In the genomic region with DNA sequence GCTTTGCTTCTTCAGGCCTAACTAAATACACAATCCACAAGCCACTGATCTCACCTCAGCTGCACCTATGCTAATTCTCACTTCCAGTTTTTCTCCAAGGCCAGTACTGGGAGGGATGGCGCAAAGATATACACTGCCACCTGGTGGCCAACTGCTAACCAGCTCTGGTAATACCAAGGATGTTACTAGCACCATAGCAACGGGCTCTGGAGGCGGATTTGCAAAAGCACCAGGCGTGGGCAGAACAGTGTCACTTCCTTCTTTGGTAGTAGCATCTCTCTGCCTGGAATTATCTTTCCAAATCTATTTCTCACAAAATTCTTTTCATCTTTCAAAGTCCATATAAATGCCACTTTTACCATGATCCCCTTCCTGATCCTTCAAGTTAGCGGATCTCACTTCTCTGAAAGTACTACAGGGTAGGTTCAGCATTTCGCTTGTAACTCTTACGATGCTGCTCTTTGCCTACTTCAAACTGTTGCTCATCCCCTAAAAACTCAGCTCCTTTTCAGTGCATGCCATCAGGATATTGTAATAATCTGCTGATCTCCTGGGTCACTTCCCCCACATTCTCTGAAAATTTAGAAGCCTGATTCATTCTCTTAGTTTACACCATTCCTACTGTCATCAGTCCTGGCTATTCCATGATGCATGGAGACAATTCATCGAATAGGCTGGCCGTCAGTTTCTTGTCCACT, we compare ENCODE assay signal across 8 cellular contexts. TPM values are rescaled to one million over a fixed set of nuclear protein-coding genes. Genes with fewer than 3 reads are reported as not detected.
A peak's percentile ranks its signal among the peaks of the same experiment; 100 is the strongest.
DNase-seq lines count a peak whose midpoint lies in the region; ATAC-seq and TF ChIP-seq lines count a peak whose summit lies in the region.

No MANE protein-coding gene starts in this region.

- H4K8ac ChIP-seq in neuronal stem cell (ENCODE audit: low read depth, low read length), result no peak overlapping the region

- no peaks in the 10 kb centered on the region for H4K20me1 ChIP-seq in DND-41 (ENCODE audit: insufficient read depth, low read length)
- H4K20me1 ChIP-seq in fibroblast of lung (ENCODE audit: control insufficient read depth, extremely low read depth, insufficient read depth, low read length), result no peaks in the 10 kb centered on the region

- H3K36me3 ChIP-seq in DND-41 (ENCODE audit: insufficient read depth, low read length) (no peaks in the 10 kb centered on the region), HUES64 (ENCODE audit: insufficient read depth, low read length) (no peaks in the 10 kb centered on the region), fibroblast of lung (ENCODE audit: control insufficient read depth, insufficient read depth, low read length) (no peaks in the 10 kb centered on the region), neuronal stem cell (replicated peaks in 1 of 2; ENCODE audit: control insufficient read depth in 2 of 2, insufficient read depth in 2 of 2, low read length in 2 of 2) (no peaks in the 10 kb centered on the region), stomach (no peaks in the 10 kb centered on the region)

- DNase-seq in DND-41, result peak; percentile 82
- DNase-seq in OCI-M1 (lab: John Stamatoyannopoulos, UW), result peak; percentile 94
- DNase-seq in activated T-cell treated with anti-CD3 and anti-CD28 coated beads, Interleukin-2, amount 50 U/mL, for 1 hour, result peak; percentile 74
- DNase-seq in fibroblast of lung (ENCODE audit: low read depth in 2 of 2), result peak; percentile 88 to 89
- DNase-seq in neuronal stem cell (ENCODE audit: low spot score), result peak; percentile 49
- peak; percentile 73 for DNase-seq in stomach

- H3K27ac ChIP-seq in DND-41 (ENCODE audit: low read length), result no peak overlapping the region
- 0 out of 2 replicates have a peak overlapping the region, but pooled peaks have one; percentile 33 for H3K27ac ChIP-seq in HUES64 (ENCODE audit: low read depth, low read length)
- peak overlapping the region; percentile 89 for H3K27ac ChIP-seq in fibroblast of lung (ENCODE audit: insufficient read depth, low read length)
- no peak overlapping the region for H3K27ac ChIP-seq in neuronal stem cell (replicated peaks; ENCODE audit: low read length)
- H3K27ac ChIP-seq in stomach, result peak overlapping the region; percentile 10 to 77 (median 66)

- WGBS in HUES64, result 54% methylated on average over 9 of the region's 9 CpGs
- WGBS in neuronal stem cell (ENCODE audit: extremely low coverage in 2 of 2, insufficient read length in 2 of 2, insufficient replicate concordance in 1 of 2), 2 donors, result no CpG with 5 or more reads among the region's 9 CpGs
- 35 to 43% (median 39%) methylated on average over 9 of the region's 9 CpGs for WGBS in stomach, 5 donors

- peaks cover 16% of the 10 kb centered on the region for H3K4me1 ChIP-seq in DND-41 (ENCODE audit: insufficient read depth, low read length)
- H3K4me1 ChIP-seq in HUES64 (ENCODE audit: insufficient read depth, low read length), result peaks cover 16% of the 10 kb centered on the region
- H3K4me1 ChIP-seq in fibroblast of lung (ENCODE audit: control insufficient read depth, extremely low read depth, insufficient read depth, low read length), result peaks cover 10% of the 10 kb centered on the region
- peaks cover 0 to 4% of the 10 kb centered on the region in 2 donors for H3K4me1 ChIP-seq in neuronal stem cell (ENCODE audit: control insufficient read depth in 2 of 2, insufficient read depth in 1 of 2, low read depth in 1 of 2, low read length in 2 of 2)
- H3K4me1 ChIP-seq in stomach, result peaks cover 0 to 34% (median 2%) of the 10 kb centered on the region in 4 donors

- no peak overlapping the region for H2BK12ac ChIP-seq in neuronal stem cell (ENCODE audit: low read length)

- no peak overlapping the region for H2AK5ac ChIP-seq in neuronal stem cell (ENCODE audit: low read depth, low read length)

- H2BK15ac ChIP-seq in neuronal stem cell (ENCODE audit: low read length), result no peak overlapping the region

- H3K4ac ChIP-seq in neuronal stem cell (ENCODE audit: low read length), result no peak overlapping the region

- H3K4me2 ChIP-seq in DND-41 (ENCODE audit: insufficient read depth, low read length), result no peak overlapping the region
- H3K4me2 ChIP-seq in fibroblast of lung (ENCODE audit: extremely low read depth, insufficient read depth, low read length), result peak overlapping the region; percentile 73
- no peak overlapping the region for H3K4me2 ChIP-seq in neuronal stem cell (ENCODE audit: insufficient read depth, low read length, poor library complexity, severe bottlenecking)

- no peak for TF ChIP-seq EP300 in stomach (IDR thresholded peaks at IDR 0.05)

- no peak overlapping the region for H2BK5ac ChIP-seq in neuronal stem cell (ENCODE audit: low read length)

- H3K79me2 ChIP-seq in DND-41 (ENCODE audit: insufficient read depth, low read length) (no peaks in the 10 kb centered on the region), fibroblast of lung (ENCODE audit: control insufficient read depth, insufficient read depth, low read length) (no peaks in the 10 kb centered on the region)

- peak; percentile 100 for ATAC-seq in DND-41 (ENCODE audit: insufficient read depth, low read depth)
- ATAC-seq in GM21619 (IDR thresholded peaks at IDR 0.05; ENCODE audit: unreplicated experiment), result peak; percentile 99

- no peak overlapping the region for H3K4me3 ChIP-seq in DND-41 (ENCODE audit: low read depth in 1 of 2, low read length in 2 of 2)
- H3K4me3 ChIP-seq in HUES64 (ENCODE audit: low read length), result no peak overlapping the region
- peak overlapping the region in 2 of 4 experiments; percentile 0 to 35 for H3K4me3 ChIP-seq in fibroblast of lung (replicated peaks in 1 of 4; ENCODE audit: control extremely low read depth in 1 of 4, insufficient read depth in 1 of 4, low read depth in 3 of 4, low read length in 4 of 4)
- no peak overlapping the region for H3K4me3 ChIP-seq in neuronal stem cell (ENCODE audit: low read length in 2 of 2)
- no peak overlapping the region for H3K4me3 ChIP-seq in stomach

- H3K23ac ChIP-seq in neuronal stem cell (ENCODE audit: low read depth, low read length, poor library complexity), result no peak overlapping the region

- H3K14ac ChIP-seq in neuronal stem cell (ENCODE audit: low read length), result no peak overlapping the region

- TF ChIP-seq POLR2A in stomach (IDR thresholded peaks at IDR 0.05), result no peak

- no peak overlapping the region for H4K91ac ChIP-seq in neuronal stem cell (ENCODE audit: low read depth, low read length, poor library complexity)

- H3K27me3 ChIP-seq in DND-41 (ENCODE audit: insufficient read depth, low read length, poor library complexity), result no peaks in the 10 kb centered on the region
- H3K27me3 ChIP-seq in HUES64 (ENCODE audit: insufficient read depth, low read length), result no peaks in the 10 kb centered on the region
- no peaks in the 10 kb centered on the region for H3K27me3 ChIP-seq in fibroblast of lung (ENCODE audit: control insufficient read depth, insufficient read depth, low read length)
- no peaks in the 10 kb centered on the region for H3K27me3 ChIP-seq in neuronal stem cell (ENCODE audit: control insufficient read depth in 3 of 3, insufficient read depth in 3 of 3, low read depth in 1 of 3, low read length in 3 of 3)
- H3K27me3 ChIP-seq in stomach, result no peaks in the 10 kb centered on the region

- H3K18ac ChIP-seq in neuronal stem cell (ENCODE audit: low read length), result no peak overlapping the region

- TF ChIP-seq CTCF in DND-41 (IDR thresholded peaks at IDR 0.05; ENCODE audit: borderline replicate concordance, extremely low read depth, low read length, poor library complexity, severe bottlenecking), result peak; percentile 86
- peak; percentile 74 to 84 for TF ChIP-seq CTCF in fibroblast of lung (conservative IDR thresholded peaks at IDR 0.05 in 1 of 2, IDR thresholded peaks at IDR 0.05 in 1 of 2; ENCODE audit: low read depth in 1 of 2, low read length in 2 of 2)
- TF ChIP-seq CTCF in stomach (IDR thresholded peaks at IDR 0.05), result peak in 6 of 7 experiments; percentile 45 to 89 (median 81)

- intact Hi-C loops in stomach (cut with DNase I; ENCODE audit: low total_unique reads), result loop anchor here (10.0 kb wide), 1 partner anchor 131 kb away; no protein-coding TSS in a partner anchor

- H2AFZ ChIP-seq in DND-41 (ENCODE audit: low read depth, low read length), result no peak overlapping the region
- H2AFZ ChIP-seq in fibroblast of lung (ENCODE audit: low read length), result no peak overlapping the region
- no peak overlapping the region for H2AFZ ChIP-seq in neuronal stem cell (ENCODE audit: low read length)

- no peak overlapping the region for H3K9ac ChIP-seq in DND-41 (ENCODE audit: low read depth, low read length)
- H3K9ac ChIP-seq in HUES64 (ENCODE audit: low read depth, low read length), result no peak overlapping the region
- peak overlapping the region; percentile 64 for H3K9ac ChIP-seq in fibroblast of lung (ENCODE audit: insufficient read depth, low read length)
- no peak overlapping the region for H3K9ac ChIP-seq in neuronal stem cell (ENCODE audit: low read depth, low read length, poor library complexity)

- no peak overlapping the region for H2BK120ac ChIP-seq in neuronal stem cell (ENCODE audit: low read depth, low read length)

- H3K9me3 ChIP-seq in DND-41 (ENCODE audit: insufficient read depth, low read length, severe bottlenecking), result no peaks in the 10 kb centered on the region
- H3K9me3 ChIP-seq in HUES64 (ENCODE audit: insufficient read depth, low read depth, low read length), result peaks cover 13% of the 10 kb centered on the region
- no peaks in the 10 kb centered on the region for H3K9me3 ChIP-seq in fibroblast of lung (ENCODE audit: control insufficient read depth, insufficient read depth, low read depth, low read length)
- peaks cover 0 to 16% of the 10 kb centered on the region in 2 donors for H3K9me3 ChIP-seq in neuronal stem cell (replicated peaks in 1 of 2; ENCODE audit: control insufficient read depth in 2 of 2, insufficient read depth in 1 of 2, low read depth in 1 of 2, low read length in 2 of 2)
- peaks cover 0 to 6% (median 2%) of the 10 kb centered on the region in 4 donors for H3K9me3 ChIP-seq in stomach

- H3K79me1 ChIP-seq in neuronal stem cell (ENCODE audit: low read depth, low read length), result no peaks in the 10 kb centered on the region

RNA-seq across cellular contexts. Expression of gene FOXJ2, which starts 37.1 kb away (rescaled TPM):
- 5.5 TPM for polyA plus RNA-seq in HUES64 (2013, experiment 1 of 2)
- 6.8 TPM for polyA plus RNA-seq in HUES64 (2013, experiment 2 of 2)
- total RNA-seq in fibroblast of lung, result 5.4 and 8.3 TPM in 2 replicates
- polyA plus RNA-seq in fibroblast of lung, result 8.3 and 9.2 TPM in 2 replicates
- 12.0 and 13.8 TPM in 2 replicates for polyA plus RNA-seq in fibroblast of lung (2012)
- polyA minus RNA-seq in fibroblast of lung (ENCODE audit: low replicate concordance), result 42.4 and 75.1 TPM in 2 replicates
- polyA plus RNA-seq in neuronal stem cell (2013, experiment 1 of 2), result 7.9 TPM
- polyA plus RNA-seq in neuronal stem cell (2013, experiment 2 of 2), result 8.3 TPM
- total RNA-seq in stomach, result 10 to 100 TPM; 14.5 to 25.2 (median 18.1) TPM
- polyA plus RNA-seq in stomach, result 1 to 10 TPM; 4.5 to 5.5 (median 4.7) TPM

RNA-seq across cellular contexts. Expression of gene SLC2A3, which starts 59.4 kb away (rescaled TPM):
- polyA plus RNA-seq in HUES64 (2013, experiment 1 of 2), result 433 TPM
- polyA plus RNA-seq in HUES64 (2013, experiment 2 of 2), result 526 TPM
- 95.0 and 127 TPM in 2 replicates for total RNA-seq in fibroblast of lung
- 83.0 and 124 TPM in 2 replicates for polyA plus RNA-seq in fibroblast of lung
- polyA plus RNA-seq in fibroblast of lung (2012), result 65.6 and 124 TPM in 2 replicates
- polyA minus RNA-seq in fibroblast of lung (ENCODE audit: low replicate concordance), result 109 and 154 TPM in 2 replicates
- polyA plus RNA-seq in neuronal stem cell (2013, experiment 1 of 2), result 103 TPM
- polyA plus RNA-seq in neuronal stem cell (2013, experiment 2 of 2), result 104 TPM
- total RNA-seq in stomach, result 10 to 100 TPM in 3 of 5 donors, 1 to 10 TPM in 1, under 1 TPM in 1; 0.29 to 72.0 (median 10.7) TPM
- 1 to 10 TPM; 2.3 to 9.1 (median 6.4) TPM for polyA plus RNA-seq in stomach

Comparison
In these comparisons a context has a peak if more than half of its experiments do, and no peak if none do; other contexts are left out.
1. H3K27ac ChIP-seq: peak in HUES64 (single experiment), fibroblast of lung (single experiment) and stomach (5 of 5); none in DND-41 (single experiment) and neuronal stem cell (single experiment).
2. Peak in every context shown above with its lines, with median percentiles within 50 percentile points of each other: DNase-seq and CTCF ChIP-seq.